ENCODE assay signal across 22 cellular contexts in genomic region chr6:37983720-37984501, GRCh38.
DNase-seq lines count a peak whose midpoint lies in the region; ATAC-seq, FAIRE-seq and TF ChIP-seq lines count a peak whose summit lies in the region.
"Had no signal": no experiment of that assay in that cellular context is flagged by ENCODE, and none has a peak within 500 bp of the region (broad histone marks: within the 10 kb centered on the region; RNA-seq: fewer than 3 reads in every experiment).

No MANE protein-coding gene starts in this region.

- H3K23me2 ChIP-seq in H1 (ENCODE audit: low read depth, low read length), result no peaks in the 10 kb centered on the region

- H3K4me1 ChIP-seq in Panc1 (ENCODE audit: control insufficient read depth, insufficient read depth, low read length), result peaks cover 41% of the 10 kb centered on the region
- H3K4me1 ChIP-seq in H1 (replicated peaks in 1 of 4; ENCODE audit: control insufficient read depth in 3 of 4, insufficient read depth in 4 of 4, low read length in 3 of 4), result peaks cover 0 to 2% (median 0%) of the 10 kb centered on the region in 4 experiments; a peak in 1 of 7 replicates
- peaks cover 66 to 82% of the 10 kb centered on the region in 2 donors for H3K4me1 ChIP-seq in thyroid gland

- H3K4me3 ChIP-seq in Panc1 (ENCODE audit: low read depth in 2 of 2, low read length in 2 of 2), result no peak overlapping the region
- H3K4me3 ChIP-seq in H1 (ENCODE audit: extremely low read depth in 1 of 4, insufficient read depth in 2 of 4, low read depth in 3 of 4, low read length in 4 of 4), result no peak overlapping the region
- H3K4me3 ChIP-seq in thyroid gland (replicated peaks in 1 of 3), result no peak overlapping the region
- no peak overlapping the region for H3K4me3 ChIP-seq in dorsolateral prefrontal cortex
- H3K4me3 ChIP-seq: adrenal gland, heart right ventricle, psoas muscle, uterus had no signal

- peaks cover 3% of the 10 kb centered on the region for H3K9me3 Mint-ChIP-seq in activated naive CD4-positive, alpha-beta T cell treated with anti-CD3 and anti-CD28 coated beads, Interleukin-2, amount 50 U/mL, for 24 hours
- H3K9me3 Mint-ChIP-seq: brain; memory B cell; T-helper 1 cell treated with Interleukin-12 subunit alpha and Interleukin-12 subunit beta and Interleukin-4 antibody, amounts not matched to agents 30 μg/mL and 1 μg/mL, for 36 hours had no signal

- BruUV-seq in Panc1 (replicated peaks; lab: Mats Ljungman, UMichigan), result no TSS peak

- TF ChIP-seq POLR2A in H1 (IDR thresholded peaks at IDR 0.05; ENCODE audit: control extremely low read depth in 1 of 2, low read depth in 2 of 2, low read length in 2 of 2) (no peak), thyroid gland (IDR thresholded peaks at IDR 0.05) (no peak)

- no peak overlapping the region for H3K4ac ChIP-seq in H1 (replicated peaks; ENCODE audit: insufficient read length, low read depth, low read length)

- H3K9me3 ChIP-seq in Panc1 (ENCODE audit: control insufficient read depth, insufficient read depth, low read depth, low read length) (no peaks in the 10 kb centered on the region), H1 (ENCODE audit: insufficient read depth in 2 of 2, low read depth in 1 of 2, low read length in 1 of 2) (no peaks in the 10 kb centered on the region), thyroid gland (no peaks in the 10 kb centered on the region)
- H3K9me3 ChIP-seq: adrenal gland, heart right ventricle, psoas muscle, uterus had no signal

- H2BK20ac ChIP-seq in H1 (ENCODE audit: low read length), result no peak overlapping the region

- WGBS in H1 (ENCODE audit: extremely low coverage in 1 of 2, insufficient coverage in 1 of 2, insufficient read length in 1 of 2, insufficient replicate concordance in 2 of 2, low coverage in 1 of 2, low lambda C conversion rate in 2 of 2, missing lambda C conversion rate in 1 of 2), 2 experiments, result 92% methylated on average over 3 of the region's 3 CpGs; no CpG with 5 or more reads in 1 of the 2 experiments
- WGBS in thyroid gland, 2 donors, result 94 to 96% methylated on average over 3 of the region's 3 CpGs

- no peak overlapping the region for H3K9ac ChIP-seq in H1 (replicated peaks in 1 of 4; ENCODE audit: extremely low read depth in 1 of 4, low read depth in 3 of 4, low read length in 3 of 4)

- no peak for TF ChIP-seq EP300 in H1 (IDR thresholded peaks at IDR 0.05; ENCODE audit: borderline replicate concordance in 1 of 2, low read depth in 2 of 2, low read length in 2 of 2)

- H2AK5ac ChIP-seq in H1 (ENCODE audit: low read depth, low read length), result no peak overlapping the region

- no peak overlapping the region for H2AFZ ChIP-seq in H1 (ENCODE audit: low read length)

- in situ Hi-C loops in Panc1 (cut with HindIII; ENCODE audit: low pct_unique_long_range_greater_than_20kb, low sequenced_read_pairs), result no loop called here

- peaks cover 82% of the 10 kb centered on the region for H3K4me1 Mint-ChIP-seq in activated naive CD4-positive, alpha-beta T cell treated with anti-CD3 and anti-CD28 coated beads, Interleukin-2, amount 50 U/mL, for 24 hours

- H3K23ac ChIP-seq in H1 (ENCODE audit: insufficient read length), result no peak overlapping the region

- H3K14ac ChIP-seq in H1 (ENCODE audit: insufficient read length), result no peak overlapping the region

- CTCF ChIA-PET in Panc1 (lab: Charles Lee), result no interaction called here
- CTCF ChIA-PET in H1 (lab: Charles Lee; ENCODE audit: partially characterized antibody), result interaction anchor here (1.0 kb wide), 1 partner anchor 12 kb away, joined by 3 read pairs; no protein-coding TSS in a partner anchor

- no peak overlapping the region for H2BK5ac ChIP-seq in H1 (ENCODE audit: low read depth, low read length)

- no peak for DNase-seq in activated naive CD4-positive, alpha-beta T cell (lab: John Stamatoyannopoulos, UW)
- DNase-seq in Panc1 (ENCODE audit: low read depth, low spot score) (no peak), H1 (ENCODE audit: low read depth in 1 of 2, low spot score in 2 of 2) (no peak), thyroid gland (no peak), dorsolateral prefrontal cortex (no peak), medulla oblongata (ENCODE audit: extremely low spot score) (no peak)
- DNase-seq: activated CD4-positive, alpha-beta T cell treated with anti-CD3 and anti-CD28 coated beads for 48 hours; adrenal gland; DMS 273 treated with DMSO at 0.1 percent for 48 hours; effector CD8-positive, alpha-beta T cell; heart right ventricle; left colon; NCI-H1105; NCI-H2029; NCI-H2227 treated with DMSO at 0.1 percent for 48 hours; psoas muscle; uterus had no signal

- no peak overlapping the region for H2BK120ac ChIP-seq in H1 (replicated peaks; ENCODE audit: low read depth, low read length)

- intact Hi-C loops in Panc1 (cut with micrococcal nuclease; ENCODE audit: unreplicated experiment) (no loop called here), thyroid gland (cut with DNase I) (no loop called here), dorsolateral prefrontal cortex (cut with DNase I) (no loop called here)

- H3K27ac ChIP-seq in Panc1 (ENCODE audit: low read length) (peak overlapping the region; percentile 29; the same call in 1 of the 2 replicates), H1 (ENCODE audit: low read depth, low read length) (no peak overlapping the region), thyroid gland (no peak overlapping the region), dorsolateral prefrontal cortex (no peak overlapping the region)
- H3K27ac ChIP-seq: adrenal gland, C4-2B, heart right ventricle, psoas muscle, uterus had no signal

- H4K20me1 ChIP-seq in H1 (replicated peaks in 1 of 2; ENCODE audit: control insufficient read depth in 1 of 2, insufficient read depth in 2 of 2, low read length in 2 of 2), result peaks cover 1 to 3% of the 10 kb centered on the region in 2 experiments

- no peak overlapping the region for H3K56ac ChIP-seq in H1 (replicated peaks; ENCODE audit: insufficient read length, low read depth, low read length)

- no peak overlapping the region for H4K91ac ChIP-seq in H1 (replicated peaks; ENCODE audit: insufficient read length, low read length)

- H3K18ac ChIP-seq in H1 (ENCODE audit: extremely low read depth, low read length), result no peak overlapping the region

- TF ChIP-seq CTCF in Panc1 (IDR thresholded peaks at IDR 0.05) (no peak), H1 (IDR thresholded peaks at IDR 0.05; ENCODE audit: control extremely low read depth in 1 of 3, insufficient read depth in 1 of 3, low read depth in 1 of 3, low read length in 3 of 3) (no peak), thyroid gland (IDR thresholded peaks at IDR 0.05) (no peak), dorsolateral prefrontal cortex (IDR thresholded peaks at IDR 0.05 in 54 of 56, conservative IDR thresholded peaks at IDR 0.05 in 2 of 56; ENCODE audit: low read depth in 1 of 56, partially characterized antibody in 56 of 56) (no peak)

- no peak overlapping the region for H3K4me2 ChIP-seq in H1 (ENCODE audit: insufficient read depth in 1 of 2, low read depth in 2 of 2, low read length in 2 of 2)

- H4K8ac ChIP-seq in H1 (ENCODE audit: extremely low read depth, insufficient read depth, low read length), result no peak overlapping the region

- ATAC-seq in Panc1, result no peak
- ATAC-seq: heart right ventricle, left colon, psoas muscle had no signal

- no peaks in the 10 kb centered on the region for H3K27me3 ChIP-seq in Panc1 (ENCODE audit: control insufficient read depth, insufficient read depth, low read length)
- H3K27me3 ChIP-seq in H1 (replicated peaks in 1 of 4; ENCODE audit: control insufficient read depth in 3 of 4, extremely low read depth in 1 of 4, insufficient read depth in 3 of 4, low read length in 3 of 4), result no peaks in the 10 kb centered on the region
- no peaks in the 10 kb centered on the region for H3K27me3 ChIP-seq in thyroid gland
- H3K27me3 ChIP-seq in dorsolateral prefrontal cortex, result no peaks in the 10 kb centered on the region
- H3K27me3 ChIP-seq: adrenal gland, heart right ventricle, uterus had no signal

- H3K27me3 Mint-ChIP-seq in activated naive CD4-positive, alpha-beta T cell treated with anti-CD3 and anti-CD28 coated beads, Interleukin-2, amount 50 U/mL, for 24 hours, result no peaks in the 10 kb centered on the region
- H3K27me3 Mint-ChIP-seq: brain, memory B cell had no signal

- peaks cover 2 to 63% of the 10 kb centered on the region in 2 experiments; a peak in 3 of 4 replicates for H3K79me2 ChIP-seq in H1 (ENCODE audit: control insufficient read depth in 1 of 2, insufficient read depth in 2 of 2, low read length in 2 of 2)

- POLR2A ChIA-PET in Panc1 (lab: Charles Lee), result interaction anchor here (0.6 kb wide), 1 partner anchor 171 kb away, joined by 3 read pairs; no protein-coding TSS in a partner anchor
- POLR2A ChIA-PET in H1 (lab: Charles Lee; ENCODE audit: partially characterized antibody), result no interaction called here

- peak overlapping the region; percentile 86 for H3K27ac Mint-ChIP-seq in activated naive CD4-positive, alpha-beta T cell treated with anti-CD3 and anti-CD28 coated beads, Interleukin-2, amount 50 U/mL, for 24 hours
- H3K27ac Mint-ChIP-seq: brain; memory B cell; T-helper 1 cell treated with Interleukin-12 subunit alpha and Interleukin-12 subunit beta and Interleukin-4 antibody, amounts not matched to agents 30 μg/mL and 1 μg/mL, for 36 hours had no signal

- H3K79me1 ChIP-seq in H1 (ENCODE audit: low read depth, low read length), result no peaks in the 10 kb centered on the region; the same call in 1 of the 2 replicates

- H4K5ac ChIP-seq in H1 (ENCODE audit: insufficient read length, low read depth, low read length), result no peak overlapping the region

- H3K36me3 Mint-ChIP-seq in activated naive CD4-positive, alpha-beta T cell treated with anti-CD3 and anti-CD28 coated beads, Interleukin-2, amount 50 U/mL, for 24 hours, result peaks cover 4% of the 10 kb centered on the region
- H3K36me3 Mint-ChIP-seq: brain, memory B cell had no signal

- FAIRE-seq in H1 (lab: Jason Lieb, UNC), result no peak

- H3K36me3 ChIP-seq in Panc1 (ENCODE audit: control insufficient read depth, insufficient read depth, low read length), result no peaks in the 10 kb centered on the region
- H3K36me3 ChIP-seq in H1 (ENCODE audit: control insufficient read depth in 2 of 4, insufficient read depth in 4 of 4, low read length in 3 of 4), result no peaks in the 10 kb centered on the region
- H3K36me3 ChIP-seq in thyroid gland, result no peaks in the 10 kb centered on the region
- H3K36me3 ChIP-seq: adrenal gland, heart right ventricle, uterus had no signal

- peak overlapping the region; percentile 20 for H3K4me3 Mint-ChIP-seq in activated naive CD4-positive, alpha-beta T cell treated with anti-CD3 and anti-CD28 coated beads, Interleukin-2, amount 50 U/mL, for 24 hours
- H3K4me3 Mint-ChIP-seq: brain; memory B cell; T-helper 1 cell treated with Interleukin-12 subunit alpha and Interleukin-12 subunit beta and Interleukin-4 antibody, amounts not matched to agents 30 μg/mL and 1 μg/mL, for 36 hours had no signal

- H2BK15ac ChIP-seq in H1 (ENCODE audit: low read length), result no peak overlapping the region

- H2BK12ac ChIP-seq in H1 (ENCODE audit: low read depth, low read length), result no peak overlapping the region

- TF ChIP-seq RAD21 in H1 (IDR thresholded peaks at IDR 0.05 in 1 of 2, conservative IDR thresholded peaks at IDR 0.05 in 1 of 2; ENCODE audit: low read depth in 2 of 2, low read length in 2 of 2), result no peak

TF ChIP-seq in H1, 55 proteins besides CTCF, POLR2A, EP300 and RAD21:
- TF ChIP-seq GABPA (IDR thresholded peaks at IDR 0.05; ENCODE audit: borderline replicate concordance, insufficient read depth, low read length), result no peak
- peak; percentile 53; the same call in 1 of the 2 replicates for TF ChIP-seq CEBPB (IDR thresholded peaks at IDR 0.05; ENCODE audit: low read depth, low read length)
